Comparison of ENCODE assay signal across 11 cellular contexts in the genomic region with DNA sequence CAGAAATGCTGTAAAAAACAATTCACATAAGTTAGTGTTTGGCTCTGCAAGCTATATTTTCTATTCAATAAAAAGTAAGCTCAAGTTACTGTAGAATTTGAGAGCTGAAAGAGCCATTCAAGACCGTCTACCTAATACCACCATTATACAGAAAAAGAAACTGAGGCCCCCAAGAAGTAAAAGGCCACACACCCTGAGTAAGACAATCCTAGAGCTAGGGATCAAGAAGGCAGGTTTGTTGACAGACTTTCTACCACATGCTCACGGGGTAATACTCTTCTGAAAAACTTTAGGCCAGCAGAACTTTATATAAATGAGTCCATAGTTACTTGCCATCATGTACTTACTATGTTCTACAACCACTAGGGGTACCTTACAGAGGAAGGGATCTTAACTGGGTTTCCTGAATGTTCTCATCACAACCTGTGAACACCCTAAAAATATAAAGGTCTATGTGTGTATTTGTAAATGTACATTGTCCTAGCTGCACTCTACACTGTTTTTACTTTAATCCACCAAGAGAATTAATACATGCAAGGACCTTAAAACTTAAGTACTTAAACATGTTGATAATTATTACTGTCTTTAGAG. TPM values are rescaled to one million over a fixed set of nuclear protein-coding genes. Genes with fewer than 3 reads are reported as not detected.
DNase-seq lines count a peak whose midpoint lies in the region; ATAC-seq, FAIRE-seq and TF ChIP-seq lines count a peak whose summit lies in the region.
"Had no signal": no experiment of that assay in that cellular context is flagged by ENCODE, and none has a peak within 500 bp of the region (broad histone marks: within the 10 kb centered on the region; RNA-seq: fewer than 3 reads in every experiment).

No MANE protein-coding gene starts in this region.

- ATAC-seq in SK-N-SH treated with all-trans-retinoic acid at 6 μM for 48 hours (no peak), GM18511 (IDR thresholded peaks at IDR 0.05; ENCODE audit: unreplicated experiment) (no peak)
- ATAC-seq in activated CD8-positive, alpha-beta T cell treated with anti-CD3 and anti-CD28 coated beads, Interleukin-2, amount 10 ng/mL, durations not matched to agents 7 days and 5 days = no peak
- no peak for ATAC-seq in natural killer cell treated with Interleukin-12 subunit alpha and Interleukin-12 subunit beta and Interleukin-15 and Interleukin-18, amount 100 ng/mL, for 72 hours

- no peaks in the 10 kb centered on the region for H3K27me3 ChIP-seq in SK-N-SH (ENCODE audit: insufficient read depth)

- H3K4me3 Mint-ChIP-seq in IgD-negative memory B cell = peak overlapping the region in 3 of 4 donors; percentile 4 to 90 (median 57)
- no peak overlapping the region for H3K4me3 Mint-ChIP-seq in activated CD8-positive, alpha-beta T cell treated with anti-CD3 and anti-CD28 coated beads, Interleukin-2, amount 10 ng/mL, durations not matched to agents 7 days and 5 days
- peak overlapping the region; percentile 16 for H3K4me3 Mint-ChIP-seq in natural killer cell treated with Interleukin-12 subunit alpha and Interleukin-12 subunit beta and Interleukin-15 and Interleukin-18, amount 100 ng/mL, for 72 hours

- H3K36me3 ChIP-seq in SK-N-SH (replicated peaks in 1 of 2; ENCODE audit: control insufficient read depth in 1 of 2, insufficient read depth in 2 of 2, low read length in 1 of 2) (peaks cover 28 to 44% of the 10 kb centered on the region in 2 experiments), kidney (ENCODE audit: control insufficient read depth in 1 of 2, insufficient read depth in 2 of 2, low read length in 2 of 2) (peaks cover 0 to 7% of the 10 kb centered on the region in 2 donors)

- H3K4me1 ChIP-seq in SK-N-SH (ENCODE audit: control insufficient read depth in 1 of 2, insufficient read depth in 2 of 2, low read depth in 1 of 2, low read length in 1 of 2) (peaks cover 0 to 11% of the 10 kb centered on the region in 2 experiments; a peak in 3 of 4 replicates), kidney (ENCODE audit: control insufficient read depth in 1 of 2, insufficient read depth in 1 of 2, low read depth in 1 of 2, low read length in 2 of 2) (peaks cover 6 to 8% of the 10 kb centered on the region in 2 donors)

- peaks cover 20% of the 10 kb centered on the region for H3F3A ChIP-seq in SK-N-SH (replicated peaks; ENCODE audit: insufficient read depth)

- DNase-seq in SK-N-SH (no peak), kidney (no peak)
- DNase-seq in activated CD8-positive, alpha-beta T cell treated with anti-CD3 and anti-CD28 coated beads, Interleukin-2, amount 10 ng/mL, durations not matched to agents 7 days and 5 days = no peak
- DNase-seq in natural killer cell treated with Interleukin-12 subunit alpha and Interleukin-12 subunit beta and Interleukin-15 and Interleukin-18, amount 100 ng/mL, for 72 hours (ENCODE audit: low spot score) = no peak
- DNase-seq in stimulated activated CD4-positive, alpha-beta T cell treated with anti-CD3 and anti-CD28 coated beads, Interleukin-4, amount 100 ng/mL, for 1 hour = no peak
- DNase-seq: NCI-H774, nephron progenitor cell had no signal

- H3K9me3 ChIP-seq in SK-N-SH (no peaks in the 10 kb centered on the region), kidney (ENCODE audit: control insufficient read depth in 1 of 2, low read length in 2 of 2) (no peaks in the 10 kb centered on the region)

- intact Hi-C loops in kidney (cut with DNase I) = no loop called here

- H3K79me2 ChIP-seq in SK-N-SH (ENCODE audit: insufficient read depth) = peaks cover 37% of the 10 kb centered on the region

- no peak overlapping the region for H3K4me3 ChIP-seq in SK-N-SH (ENCODE audit: low read depth in 2 of 2, low read length in 1 of 2)
- H3K4me3 ChIP-seq in kidney (ENCODE audit: low read length in 2 of 2) = no peak overlapping the region

- no peaks in the 10 kb centered on the region for H3K27me3 Mint-ChIP-seq in IgD-negative memory B cell
- no peaks in the 10 kb centered on the region for H3K27me3 Mint-ChIP-seq in activated CD8-positive, alpha-beta T cell treated with anti-CD3 and anti-CD28 coated beads, Interleukin-2, amount 10 ng/mL, durations not matched to agents 7 days and 5 days (ENCODE audit: low read depth)
- H3K27me3 Mint-ChIP-seq in natural killer cell treated with Interleukin-12 subunit alpha and Interleukin-12 subunit beta and Interleukin-15 and Interleukin-18, amount 100 ng/mL, for 72 hours = no peaks in the 10 kb centered on the region

- H3K36me3 Mint-ChIP-seq in IgD-negative memory B cell = no peaks in the 10 kb centered on the region
- H3K36me3 Mint-ChIP-seq in activated CD8-positive, alpha-beta T cell treated with anti-CD3 and anti-CD28 coated beads, Interleukin-2, amount 10 ng/mL, durations not matched to agents 7 days and 5 days (ENCODE audit: low read depth) = peaks cover 46% of the 10 kb centered on the region
- peaks cover 25% of the 10 kb centered on the region for H3K36me3 Mint-ChIP-seq in natural killer cell treated with Interleukin-12 subunit alpha and Interleukin-12 subunit beta and Interleukin-15 and Interleukin-18, amount 100 ng/mL, for 72 hours

- no peak for FAIRE-seq in kidney (lab: Jason Lieb, UNC)
- FAIRE-seq: urothelium cell line had no signal

- no peaks in the 10 kb centered on the region for H3K9me3 Mint-ChIP-seq in IgD-negative memory B cell
- no peaks in the 10 kb centered on the region for H3K9me3 Mint-ChIP-seq in activated CD8-positive, alpha-beta T cell treated with anti-CD3 and anti-CD28 coated beads, Interleukin-2, amount 10 ng/mL, durations not matched to agents 7 days and 5 days (ENCODE audit: insufficient read depth)
- H3K9me3 Mint-ChIP-seq in natural killer cell treated with Interleukin-12 subunit alpha and Interleukin-12 subunit beta and Interleukin-15 and Interleukin-18, amount 100 ng/mL, for 72 hours = no peaks in the 10 kb centered on the region

- CTCF ChIA-PET in SK-N-SH (lab: Yijun Ruan, JAX) = interaction anchor here (0.8 to 5.8 kb wide), 2 partner anchors 18 to 43 kb away, joined by 3 to 28 read pairs; no protein-coding TSS in a partner anchor
- CTCF ChIA-PET in activated CD8-positive, alpha-beta T cell treated with anti-CD3 and anti-CD28 coated beads, Interleukin-2, amount 10 ng/mL, durations not matched to agents 7 days and 5 days (lab: Charles Lee) = interaction anchor here (0.9 to 1.2 kb wide), 2 partner anchors 12 to 207 kb away, joined by 3 to 6 read pairs; no protein-coding TSS in a partner anchor

- no peak overlapping the region for H2AFZ ChIP-seq in SK-N-SH (ENCODE audit: low read depth)

- no peak overlapping the region for H3K4me2 ChIP-seq in SK-N-SH

- peak overlapping the region in 1 of 3 donors; percentile 80 for H3K27ac Mint-ChIP-seq in IgD-negative memory B cell
- peak overlapping the region; percentile 55 for H3K27ac Mint-ChIP-seq in activated CD8-positive, alpha-beta T cell treated with anti-CD3 and anti-CD28 coated beads, Interleukin-2, amount 10 ng/mL, durations not matched to agents 7 days and 5 days
- H3K27ac Mint-ChIP-seq in natural killer cell treated with Interleukin-12 subunit alpha and Interleukin-12 subunit beta and Interleukin-15 and Interleukin-18, amount 100 ng/mL, for 72 hours = peak overlapping the region in 1 of 2 donors; percentile 16
- H3K27ac Mint-ChIP-seq: nephron progenitor cell had no signal

- POLR2A ChIA-PET in SK-N-SH (lab: Yijun Ruan, JAX) = no interaction called here
- POLR2A ChIA-PET in activated CD8-positive, alpha-beta T cell treated with anti-CD3 and anti-CD28 coated beads, Interleukin-2, amount 10 ng/mL, durations not matched to agents 7 days and 5 days (lab: Charles Lee) = no interaction called here

- peaks cover 20 to 37% (median 36%) of the 10 kb centered on the region in 3 donors for H3K4me1 Mint-ChIP-seq in IgD-negative memory B cell
- H3K4me1 Mint-ChIP-seq in activated CD8-positive, alpha-beta T cell treated with anti-CD3 and anti-CD28 coated beads, Interleukin-2, amount 10 ng/mL, durations not matched to agents 7 days and 5 days (ENCODE audit: low read depth) = peaks cover 43% of the 10 kb centered on the region
- H3K4me1 Mint-ChIP-seq in natural killer cell treated with Interleukin-12 subunit alpha and Interleukin-12 subunit beta and Interleukin-15 and Interleukin-18, amount 100 ng/mL, for 72 hours (ENCODE audit: low read depth in 2 of 2) = peaks cover 26 to 43% of the 10 kb centered on the region in 2 donors

- 89% methylated on average over 2 of the region's 2 CpGs for WGBS in SK-N-SH (ENCODE audit: low lambda C conversion rate)

- no peak overlapping the region for H3K9ac ChIP-seq in SK-N-SH
- H3K9ac ChIP-seq in kidney (ENCODE audit: low read length in 2 of 2) = no peak overlapping the region

- no peak for TF ChIP-seq RAD21 in SK-N-SH (IDR thresholded peaks at IDR 0.05; ENCODE audit: low read length)

- no peaks in the 10 kb centered on the region for H3K9me2 ChIP-seq in SK-N-SH

- no peak overlapping the region for H3K27ac ChIP-seq in SK-N-SH (ENCODE audit: low read depth in 2 of 2, low read length in 1 of 2)
- no peak overlapping the region for H3K27ac ChIP-seq in kidney (ENCODE audit: low read depth in 2 of 2, low read length in 2 of 2)

- no peaks in the 10 kb centered on the region for H4K20me1 ChIP-seq in SK-N-SH (ENCODE audit: insufficient read depth)

- no peak for TF ChIP-seq EP300 in SK-N-SH (IDR thresholded peaks at IDR 0.05; ENCODE audit: borderline replicate concordance in 1 of 2, low read depth in 1 of 2, low read length in 1 of 2)

- TF ChIP-seq CTCF in SK-N-SH (IDR thresholded peaks at IDR 0.05) (peak; percentile 34; the same call in 1 of the 2 replicates), kidney (IDR thresholded peaks at IDR 0.05; ENCODE audit: borderline replicate concordance, extremely low read depth, insufficient read depth) (no peak)

RNA-seq across cellular contexts. Expression of a gene that starts 2.7 kb away (rescaled TPM):
- polyA plus RNA-seq in SK-N-SH (2012; rRNA removed) (39.2 and 39.6 TPM in 2 replicates), IgD-negative memory B cell (39.4 TPM), kidney (ENCODE audit: insufficient read depth, low read depth, low replicate concordance) (50.8 TPM)
- 51.7 and 60.5 TPM in 2 replicates for polyA plus RNA-seq in SK-N-SH (2012; cell fraction: cytosol; rRNA removed)
- polyA plus RNA-seq in SK-N-SH (2012; cell fraction: nucleus; rRNA removed) = 14.9 and 31.1 TPM in 2 replicates
- total RNA-seq in activated CD8-positive, alpha-beta T cell treated with anti-CD3 and anti-CD28 coated beads, Interleukin-2, amount 10 ng/mL, durations not matched to agents 7 days and 5 days = 10 to 100 TPM; 69.0 to 74.5 TPM
- 10 to 100 TPM; 60.0 to 68.9 TPM for total RNA-seq in natural killer cell treated with Interleukin-12 subunit alpha and Interleukin-12 subunit beta and Interleukin-15 and Interleukin-18, amount 100 ng/mL, for 72 hours
- 25.9 TPM for total RNA-seq in kidney
